Comparison of ENCODE assay signal across 8 cellular contexts in genomic region chr5:8756498-8757084, GRCh38.
A peak's percentile ranks its signal among the peaks of the same experiment; 100 is the strongest.
DNase-seq lines count a peak whose midpoint lies in the region; ATAC-seq, FAIRE-seq and TF ChIP-seq lines count a peak whose summit lies in the region.

No MANE protein-coding gene starts in this region.

- FAIRE-seq in kidney (lab: Jason Lieb, UNC) = no peak

- no peaks in the 10 kb centered on the region for H3K9me3 ChIP-seq in MM.1S (replicated peaks; ENCODE audit: insufficient read depth, low read length)
- peaks cover 9% of the 10 kb centered on the region for H3K9me3 ChIP-seq in WERI-Rb-1 (ENCODE audit: severe bottlenecking)
- H3K9me3 ChIP-seq in kidney (ENCODE audit: control insufficient read depth in 1 of 2, low read length in 2 of 2) = no peaks in the 10 kb centered on the region

- H3K27ac ChIP-seq in MM.1S (ENCODE audit: low read length) (no peak overlapping the region), WERI-Rb-1 (no peak overlapping the region), kidney (ENCODE audit: low read depth in 2 of 2, low read length in 2 of 2) (no peak overlapping the region)

- no peak overlapping the region for H2AFZ ChIP-seq in MM.1S (ENCODE audit: low read length)

- intact Hi-C loops in kidney (cut with DNase I) = no loop called here

- no peaks in the 10 kb centered on the region for H3K36me3 ChIP-seq in MM.1S (replicated peaks; ENCODE audit: insufficient read depth, low read length)
- no peaks in the 10 kb centered on the region for H3K36me3 ChIP-seq in WERI-Rb-1
- no peaks in the 10 kb centered on the region for H3K36me3 ChIP-seq in kidney (ENCODE audit: control insufficient read depth in 1 of 2, insufficient read depth in 2 of 2, low read length in 2 of 2)

- no peaks in the 10 kb centered on the region for H3K79me2 ChIP-seq in MM.1S (ENCODE audit: low read length)

- H3K4me1 ChIP-seq in MM.1S (ENCODE audit: low read length) (no peaks in the 10 kb centered on the region), kidney (ENCODE audit: control insufficient read depth in 1 of 2, insufficient read depth in 1 of 2, low read depth in 1 of 2, low read length in 2 of 2) (no peaks in the 10 kb centered on the region)

- ATAC-seq in HG03045 (IDR thresholded peaks at IDR 0.05; ENCODE audit: unreplicated experiment) (no peak), GM19467 (IDR thresholded peaks at IDR 0.05; ENCODE audit: unreplicated experiment) (no peak)

- no peak overlapping the region for H3K9ac ChIP-seq in MM.1S (ENCODE audit: low read length)
- no peak overlapping the region for H3K9ac ChIP-seq in kidney (ENCODE audit: low read length in 2 of 2)

- H3K9me2 ChIP-seq in MM.1S (replicated peaks; ENCODE audit: insufficient read depth, low read length) = no peaks in the 10 kb centered on the region

- no peaks in the 10 kb centered on the region for H3K27me3 ChIP-seq in MM.1S (replicated peaks; ENCODE audit: insufficient read depth, low read length)
- no peaks in the 10 kb centered on the region for H3K27me3 ChIP-seq in WERI-Rb-1 (ENCODE audit: insufficient read depth, low read depth, severe bottlenecking)

- no peaks in the 10 kb centered on the region for H4K20me1 ChIP-seq in MM.1S (ENCODE audit: insufficient read depth, low read length)

- CTCF ChIA-PET in GM10248 (lab: Yijun Ruan, JAX) = no interaction called here

- no peaks in the 10 kb centered on the region for H3F3A ChIP-seq in MM.1S (ENCODE audit: insufficient read depth, low read length)

- TF ChIP-seq CTCF in GM10248 (IDR thresholded peaks at IDR 0.05; ENCODE audit: control extremely low read depth, extremely low read depth, low read depth, missing control alignments) = peak; percentile 49
- TF ChIP-seq CTCF in MM.1S (IDR thresholded peaks at IDR 0.05; ENCODE audit: low read length) = peak; percentile 48
- TF ChIP-seq CTCF in WERI-Rb-1 (IDR thresholded peaks at IDR 0.05; ENCODE audit: low read depth, low read length) = peak; percentile 67
- peak; percentile 22 for TF ChIP-seq CTCF in kidney (IDR thresholded peaks at IDR 0.05; ENCODE audit: borderline replicate concordance, extremely low read depth, insufficient read depth)

- POLR2A ChIA-PET in GM10248 (lab: Yijun Ruan, JAX) = no interaction called here

- H3K4me2 ChIP-seq in MM.1S (ENCODE audit: low read depth, low read length) = no peak overlapping the region

- no peak overlapping the region for H3K4me3 ChIP-seq in MM.1S (ENCODE audit: low read length)
- no peak overlapping the region for H3K4me3 ChIP-seq in WERI-Rb-1 (ENCODE audit: low read depth, low read length)
- no peak overlapping the region for H3K4me3 ChIP-seq in kidney (ENCODE audit: low read length in 2 of 2)

- DNase-seq in GM10248 (ENCODE audit: extremely low spot score) (peak; percentile 14), MM.1S (peak; percentile 45), WERI-Rb-1 (peak; percentile 62), kidney (no peak), GM19240 (ENCODE audit: insufficient read length, low spot score) (no peak), GOT3 (lab: John Stamatoyannopoulos, UW) (no peak)

Comparison
In these comparisons a context has a peak if more than half of its experiments do, and no peak if none do; other contexts are left out.
1. DNase-seq: peak in GM10248 (single experiment), MM.1S (single experiment) and WERI-Rb-1 (single experiment); none in kidney (single experiment), GM19240 (single experiment) and GOT3 (single experiment).
2. Peak in every context shown above with its lines, with median percentiles within 50 percentile points of each other: CTCF ChIP-seq.